1 cellular context compared by ENCODE assay signal in the genomic region with DNA sequence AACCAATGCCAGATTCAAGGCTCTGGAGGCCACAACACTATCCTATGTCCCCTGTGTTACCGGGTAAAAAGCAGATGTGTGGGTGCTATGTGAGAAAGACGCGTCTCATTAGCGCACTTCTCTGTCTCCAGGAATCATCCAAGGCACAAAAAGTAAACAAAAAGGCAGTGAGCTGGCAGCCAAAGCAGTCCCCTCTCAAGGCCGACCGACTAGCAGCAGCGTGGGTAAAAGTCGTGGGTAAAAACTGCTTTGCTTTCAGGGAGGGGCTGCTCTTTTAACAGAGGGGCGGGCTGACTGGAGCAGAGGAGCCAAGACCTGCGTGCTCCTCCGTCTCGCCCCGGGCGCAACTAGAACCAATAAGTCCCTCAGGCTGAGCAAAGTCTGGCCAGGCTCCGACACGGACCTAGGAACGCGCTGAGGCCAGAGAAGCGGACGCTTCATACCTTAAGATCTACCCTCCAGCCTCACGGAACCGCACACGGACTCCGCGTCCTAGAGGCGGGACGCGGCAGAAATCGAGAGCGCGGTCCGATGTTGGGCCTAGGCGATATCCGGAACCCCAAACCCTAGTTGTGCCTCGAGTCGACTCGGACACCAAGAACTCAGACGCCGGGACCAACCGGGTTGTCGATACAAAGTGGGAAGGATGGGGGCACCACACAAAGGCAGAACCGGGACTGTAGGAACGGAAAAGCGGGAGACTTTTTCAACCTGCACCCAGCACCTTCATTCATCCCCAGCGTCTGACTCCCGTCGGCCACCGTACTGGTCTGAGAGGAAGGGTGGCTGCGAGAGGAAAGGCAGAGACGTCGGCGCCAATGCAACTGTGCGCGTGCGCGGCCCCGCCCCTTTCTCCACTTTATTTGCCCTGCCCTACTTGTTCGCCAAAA.
TF ChIP-seq lines count a peak whose summit lies in the region.

A gene with protein sequence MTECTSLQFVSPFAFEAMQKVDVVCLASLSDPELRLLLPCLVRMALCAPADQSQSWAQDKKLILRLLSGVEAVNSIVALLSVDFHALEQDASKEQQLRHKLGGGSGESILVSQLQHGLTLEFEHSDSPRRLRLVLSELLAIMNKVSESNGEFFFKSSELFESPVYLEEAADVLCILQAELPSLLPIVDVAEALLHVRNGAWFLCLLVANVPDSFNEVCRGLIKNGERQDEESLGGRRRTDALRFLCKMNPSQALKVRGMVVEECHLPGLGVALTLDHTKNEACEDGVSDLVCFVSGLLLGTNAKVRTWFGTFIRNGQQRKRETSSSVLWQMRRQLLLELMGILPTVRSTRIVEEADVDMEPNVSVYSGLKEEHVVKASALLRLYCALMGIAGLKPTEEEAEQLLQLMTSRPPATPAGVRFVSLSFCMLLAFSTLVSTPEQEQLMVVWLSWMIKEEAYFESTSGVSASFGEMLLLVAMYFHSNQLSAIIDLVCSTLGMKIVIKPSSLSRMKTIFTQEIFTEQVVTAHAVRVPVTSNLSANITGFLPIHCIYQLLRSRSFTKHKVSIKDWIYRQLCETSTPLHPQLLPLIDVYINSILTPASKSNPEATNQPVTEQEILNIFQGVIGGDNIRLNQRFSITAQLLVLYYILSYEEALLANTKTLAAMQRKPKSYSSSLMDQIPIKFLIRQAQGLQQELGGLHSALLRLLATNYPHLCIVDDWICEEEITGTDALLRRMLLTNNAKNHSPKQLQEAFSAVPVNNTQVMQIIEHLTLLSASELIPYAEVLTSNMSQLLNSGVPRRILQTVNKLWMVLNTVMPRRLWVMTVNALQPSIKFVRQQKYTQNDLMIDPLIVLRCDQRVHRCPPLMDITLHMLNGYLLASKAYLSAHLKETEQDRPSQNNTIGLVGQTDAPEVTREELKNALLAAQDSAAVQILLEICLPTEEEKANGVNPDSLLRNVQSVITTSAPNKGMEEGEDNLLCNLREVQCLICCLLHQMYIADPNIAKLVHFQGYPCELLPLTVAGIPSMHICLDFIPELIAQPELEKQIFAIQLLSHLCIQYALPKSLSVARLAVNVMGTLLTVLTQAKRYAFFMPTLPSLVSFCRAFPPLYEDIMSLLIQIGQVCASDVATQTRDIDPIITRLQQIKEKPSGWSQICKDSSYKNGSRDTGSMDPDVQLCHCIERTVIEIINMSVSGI (minus strand): TSS at position 772 of the 890 bp plus-strand sequence. CDS start 1,338 bp downstream, outside the sequence.

TF ChIP-seq in GM12878, 131 proteins besides CTCF, POLR2A, EP300 and RAD21 (continues in another document):
- TF ChIP-seq, protein P1, sequence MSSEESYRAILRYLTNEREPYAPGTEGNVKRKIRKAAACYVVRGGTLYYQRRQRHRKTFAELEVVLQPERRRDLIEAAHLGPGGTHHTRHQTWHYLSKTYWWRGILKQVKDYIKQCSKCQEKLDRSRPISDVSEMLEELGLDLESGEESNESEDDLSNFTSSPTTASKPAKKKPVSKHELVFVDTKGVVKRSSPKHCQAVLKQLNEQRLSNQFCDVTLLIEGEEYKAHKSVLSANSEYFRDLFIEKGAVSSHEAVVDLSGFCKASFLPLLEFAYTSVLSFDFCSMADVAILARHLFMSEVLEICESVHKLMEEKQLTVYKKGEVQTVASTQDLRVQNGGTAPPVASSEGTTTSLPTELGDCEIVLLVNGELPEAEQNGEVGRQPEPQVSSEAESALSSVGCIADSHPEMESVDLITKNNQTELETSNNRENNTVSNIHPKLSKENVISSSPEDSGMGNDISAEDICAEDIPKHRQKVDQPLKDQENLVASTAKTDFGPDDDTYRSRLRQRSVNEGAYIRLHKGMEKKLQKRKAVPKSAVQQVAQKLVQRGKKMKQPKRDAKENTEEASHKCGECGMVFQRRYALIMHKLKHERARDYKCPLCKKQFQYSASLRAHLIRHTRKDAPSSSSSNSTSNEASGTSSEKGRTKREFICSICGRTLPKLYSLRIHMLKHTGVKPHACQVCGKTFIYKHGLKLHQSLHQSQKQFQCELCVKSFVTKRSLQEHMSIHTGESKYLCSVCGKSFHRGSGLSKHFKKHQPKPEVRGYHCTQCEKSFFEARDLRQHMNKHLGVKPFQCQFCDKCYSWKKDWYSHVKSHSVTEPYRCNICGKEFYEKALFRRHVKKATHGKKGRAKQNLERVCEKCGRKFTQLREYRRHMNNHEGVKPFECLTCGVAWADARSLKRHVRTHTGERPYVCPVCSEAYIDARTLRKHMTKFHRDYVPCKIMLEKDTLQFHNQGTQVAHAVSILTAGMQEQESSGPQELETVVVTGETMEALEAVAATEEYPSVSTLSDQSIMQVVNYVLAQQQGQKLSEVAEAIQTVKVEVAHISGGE (CRISPR knock-in tag; IDR thresholded peaks at IDR 0.05): peak; percentile 77
- 0 out of 2 replicates have a peak, but pooled peaks have one; percentile 14 for TF ChIP-seq NR2F1 (conservative IDR thresholded peaks at IDR 0.05)
- TF ChIP-seq, protein P2, sequence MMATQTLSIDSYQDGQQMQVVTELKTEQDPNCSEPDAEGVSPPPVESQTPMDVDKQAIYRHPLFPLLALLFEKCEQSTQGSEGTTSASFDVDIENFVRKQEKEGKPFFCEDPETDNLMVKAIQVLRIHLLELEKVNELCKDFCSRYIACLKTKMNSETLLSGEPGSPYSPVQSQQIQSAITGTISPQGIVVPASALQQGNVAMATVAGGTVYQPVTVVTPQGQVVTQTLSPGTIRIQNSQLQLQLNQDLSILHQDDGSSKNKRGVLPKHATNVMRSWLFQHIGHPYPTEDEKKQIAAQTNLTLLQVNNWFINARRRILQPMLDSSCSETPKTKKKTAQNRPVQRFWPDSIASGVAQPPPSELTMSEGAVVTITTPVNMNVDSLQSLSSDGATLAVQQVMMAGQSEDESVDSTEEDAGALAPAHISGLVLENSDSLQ (IDR thresholded peaks at IDR 0.05): no peak
- peak; percentile 59 for TF ChIP-seq SP1 (IDR thresholded peaks at IDR 0.05; ENCODE audit: low read depth, low read length)
- TF ChIP-seq RELA (IDR thresholded peaks at IDR 0.05; ENCODE audit: borderline replicate concordance, partially characterized antibody): peak; percentile 56
- peak; percentile 91 for TF ChIP-seq NRF1 (conservative IDR thresholded peaks at IDR 0.05; ENCODE audit: low read depth, low read length)
- TF ChIP-seq IKZF1 (conservative IDR thresholded peaks at IDR 0.05): peak; percentile 76
- TF ChIP-seq RB1 (IDR thresholded peaks at IDR 0.05; ENCODE audit: borderline replicate concordance): peak; percentile 81; the same call in 1 of the 2 replicates
- TF ChIP-seq, protein P3, sequence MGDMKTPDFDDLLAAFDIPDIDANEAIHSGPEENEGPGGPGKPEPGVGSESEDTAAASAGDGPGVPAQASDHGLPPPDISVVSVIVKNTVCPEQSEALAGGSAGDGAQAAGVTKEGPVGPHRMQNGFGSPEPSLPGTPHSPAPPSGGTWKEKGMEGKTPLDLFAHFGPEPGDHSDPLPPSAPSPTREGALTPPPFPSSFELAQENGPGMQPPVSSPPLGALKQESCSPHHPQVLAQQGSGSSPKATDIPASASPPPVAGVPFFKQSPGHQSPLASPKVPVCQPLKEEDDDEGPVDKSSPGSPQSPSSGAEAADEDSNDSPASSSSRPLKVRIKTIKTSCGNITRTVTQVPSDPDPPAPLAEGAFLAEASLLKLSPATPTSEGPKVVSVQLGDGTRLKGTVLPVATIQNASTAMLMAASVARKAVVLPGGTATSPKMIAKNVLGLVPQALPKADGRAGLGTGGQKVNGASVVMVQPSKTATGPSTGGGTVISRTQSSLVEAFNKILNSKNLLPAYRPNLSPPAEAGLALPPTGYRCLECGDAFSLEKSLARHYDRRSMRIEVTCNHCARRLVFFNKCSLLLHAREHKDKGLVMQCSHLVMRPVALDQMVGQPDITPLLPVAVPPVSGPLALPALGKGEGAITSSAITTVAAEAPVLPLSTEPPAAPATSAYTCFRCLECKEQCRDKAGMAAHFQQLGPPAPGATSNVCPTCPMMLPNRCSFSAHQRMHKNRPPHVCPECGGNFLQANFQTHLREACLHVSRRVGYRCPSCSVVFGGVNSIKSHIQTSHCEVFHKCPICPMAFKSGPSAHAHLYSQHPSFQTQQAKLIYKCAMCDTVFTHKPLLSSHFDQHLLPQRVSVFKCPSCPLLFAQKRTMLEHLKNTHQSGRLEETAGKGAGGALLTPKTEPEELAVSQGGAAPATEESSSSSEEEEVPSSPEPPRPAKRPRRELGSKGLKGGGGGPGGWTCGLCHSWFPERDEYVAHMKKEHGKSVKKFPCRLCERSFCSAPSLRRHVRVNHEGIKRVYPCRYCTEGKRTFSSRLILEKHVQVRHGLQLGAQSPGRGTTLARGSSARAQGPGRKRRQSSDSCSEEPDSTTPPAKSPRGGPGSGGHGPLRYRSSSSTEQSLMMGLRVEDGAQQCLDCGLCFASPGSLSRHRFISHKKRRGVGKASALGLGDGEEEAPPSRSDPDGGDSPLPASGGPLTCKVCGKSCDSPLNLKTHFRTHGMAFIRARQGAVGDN (IDR thresholded peaks at IDR 0.05): peak; percentile 60
- peak; percentile 75 for TF ChIP-seq KLF5 (IDR thresholded peaks at IDR 0.05; ENCODE audit: partially characterized antibody)
- peak; percentile 97 for TF ChIP-seq PML (IDR thresholded peaks at IDR 0.05; ENCODE audit: low read length)
- TF ChIP-seq IKZF2 (IDR thresholded peaks at IDR 0.05): peak in 1 of 2 experiments; percentile 19; a peak in 1 of 4 replicates
- TF ChIP-seq NBN (IDR thresholded peaks at IDR 0.05): peak; percentile 95
- peak; percentile 60; the same call in 1 of the 2 replicates for TF ChIP-seq ZBED1 (IDR thresholded peaks at IDR 0.05; ENCODE audit: borderline replicate concordance)
- TF ChIP-seq POLR2AphosphoS2 (IDR thresholded peaks at IDR 0.05; ENCODE audit: low read depth, low read length): peak; percentile 65; the same call in 1 of the 2 replicates
- peak; percentile 74 for TF ChIP-seq RUNX3 (IDR thresholded peaks at IDR 0.05; ENCODE audit: low read length)
- TF ChIP-seq MXI1 (IDR thresholded peaks at IDR 0.05; ENCODE audit: low read depth, low read length): peak; percentile 35
- peak; percentile 67; the same call in 1 of the 2 replicates for TF ChIP-seq YY1 (IDR thresholded peaks at IDR 0.05; ENCODE audit: low read depth, low read length)
- TF ChIP-seq LARP7 (IDR thresholded peaks at IDR 0.05): peak; percentile 93; the same call in 1 of the 2 replicates
- TF ChIP-seq, protein P4, sequence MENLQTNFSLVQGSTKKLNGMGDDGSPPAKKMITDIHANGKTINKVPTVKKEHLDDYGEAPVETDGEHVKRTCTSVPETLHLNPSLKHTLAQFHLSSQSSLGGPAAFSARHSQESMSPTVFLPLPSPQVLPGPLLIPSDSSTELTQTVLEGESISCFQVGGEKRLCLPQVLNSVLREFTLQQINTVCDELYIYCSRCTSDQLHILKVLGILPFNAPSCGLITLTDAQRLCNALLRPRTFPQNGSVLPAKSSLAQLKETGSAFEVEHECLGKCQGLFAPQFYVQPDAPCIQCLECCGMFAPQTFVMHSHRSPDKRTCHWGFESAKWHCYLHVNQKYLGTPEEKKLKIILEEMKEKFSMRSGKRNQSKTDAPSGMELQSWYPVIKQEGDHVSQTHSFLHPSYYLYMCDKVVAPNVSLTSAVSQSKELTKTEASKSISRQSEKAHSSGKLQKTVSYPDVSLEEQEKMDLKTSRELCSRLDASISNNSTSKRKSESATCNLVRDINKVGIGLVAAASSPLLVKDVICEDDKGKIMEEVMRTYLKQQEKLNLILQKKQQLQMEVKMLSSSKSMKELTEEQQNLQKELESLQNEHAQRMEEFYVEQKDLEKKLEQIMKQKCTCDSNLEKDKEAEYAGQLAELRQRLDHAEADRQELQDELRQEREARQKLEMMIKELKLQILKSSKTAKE (IDR thresholded peaks at IDR 0.05; ENCODE audit: low read depth, poor library complexity, severe bottlenecking): no peak
- 0 out of 2 replicates have a peak, but pooled peaks have one; percentile 18 for TF ChIP-seq GABPA (IDR thresholded peaks at IDR 0.05; ENCODE audit: low read depth)
- TF ChIP-seq SMARCA5 (IDR thresholded peaks at IDR 0.05): peak; percentile 40; the same call in 1 of the 2 replicates
- peak; percentile 91 for TF ChIP-seq ZNF207 (IDR thresholded peaks at IDR 0.05; ENCODE audit: borderline replicate concordance)
- peak; percentile 48; the same call in 1 of the 2 replicates for TF ChIP-seq TARDBP (IDR thresholded peaks at IDR 0.05; ENCODE audit: borderline replicate concordance)
- TF ChIP-seq, protein P5, sequence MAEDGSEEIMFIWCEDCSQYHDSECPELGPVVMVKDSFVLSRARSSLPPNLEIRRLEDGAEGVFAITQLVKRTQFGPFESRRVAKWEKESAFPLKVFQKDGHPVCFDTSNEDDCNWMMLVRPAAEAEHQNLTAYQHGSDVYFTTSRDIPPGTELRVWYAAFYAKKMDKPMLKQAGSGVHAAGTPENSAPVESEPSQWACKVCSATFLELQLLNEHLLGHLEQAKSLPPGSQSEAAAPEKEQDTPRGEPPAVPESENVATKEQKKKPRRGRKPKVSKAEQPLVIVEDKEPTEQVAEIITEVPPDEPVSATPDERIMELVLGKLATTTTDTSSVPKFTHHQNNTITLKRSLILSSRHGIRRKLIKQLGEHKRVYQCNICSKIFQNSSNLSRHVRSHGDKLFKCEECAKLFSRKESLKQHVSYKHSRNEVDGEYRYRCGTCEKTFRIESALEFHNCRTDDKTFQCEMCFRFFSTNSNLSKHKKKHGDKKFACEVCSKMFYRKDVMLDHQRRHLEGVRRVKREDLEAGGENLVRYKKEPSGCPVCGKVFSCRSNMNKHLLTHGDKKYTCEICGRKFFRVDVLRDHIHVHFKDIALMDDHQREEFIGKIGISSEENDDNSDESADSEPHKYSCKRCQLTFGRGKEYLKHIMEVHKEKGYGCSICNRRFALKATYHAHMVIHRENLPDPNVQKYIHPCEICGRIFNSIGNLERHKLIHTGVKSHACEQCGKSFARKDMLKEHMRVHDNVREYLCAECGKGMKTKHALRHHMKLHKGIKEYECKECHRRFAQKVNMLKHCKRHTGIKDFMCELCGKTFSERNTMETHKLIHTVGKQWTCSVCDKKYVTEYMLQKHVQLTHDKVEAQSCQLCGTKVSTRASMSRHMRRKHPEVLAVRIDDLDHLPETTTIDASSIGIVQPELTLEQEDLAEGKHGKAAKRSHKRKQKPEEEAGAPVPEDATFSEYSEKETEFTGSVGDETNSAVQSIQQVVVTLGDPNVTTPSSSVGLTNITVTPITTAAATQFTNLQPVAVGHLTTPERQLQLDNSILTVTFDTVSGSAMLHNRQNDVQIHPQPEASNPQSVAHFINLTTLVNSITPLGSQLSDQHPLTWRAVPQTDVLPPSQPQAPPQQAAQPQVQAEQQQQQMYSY (CRISPR knock-in tag; IDR thresholded peaks at IDR 0.05): no peak
- TF ChIP-seq MYC (IDR thresholded peaks at IDR 0.05; ENCODE audit: insufficient read depth, insufficient read length, insufficient replicate concordance, low read length, severe bottlenecking): peak; percentile 56
- peak; percentile 87 for TF ChIP-seq SMAD5 (IDR thresholded peaks at IDR 0.05; ENCODE audit: low read depth)
- TF ChIP-seq MTA2 (IDR thresholded peaks at IDR 0.05; ENCODE audit: low read depth): peak; percentile 27; the same call in 1 of the 2 replicates
- TF ChIP-seq MTA3 (IDR thresholded peaks at IDR 0.05; ENCODE audit: borderline replicate concordance, low read length): peak; percentile 84; the same call in 1 of the 2 replicates
- no peak for TF ChIP-seq NR2C1 (IDR thresholded peaks at IDR 0.05)
- TF ChIP-seq ESRRA (IDR thresholded peaks at IDR 0.05; ENCODE audit: low read length): no peak
- no peak for TF ChIP-seq RAD51 (IDR thresholded peaks at IDR 0.05)
